Comparison of ENCODE assay signal across 24 cellular contexts in the genomic region with DNA sequence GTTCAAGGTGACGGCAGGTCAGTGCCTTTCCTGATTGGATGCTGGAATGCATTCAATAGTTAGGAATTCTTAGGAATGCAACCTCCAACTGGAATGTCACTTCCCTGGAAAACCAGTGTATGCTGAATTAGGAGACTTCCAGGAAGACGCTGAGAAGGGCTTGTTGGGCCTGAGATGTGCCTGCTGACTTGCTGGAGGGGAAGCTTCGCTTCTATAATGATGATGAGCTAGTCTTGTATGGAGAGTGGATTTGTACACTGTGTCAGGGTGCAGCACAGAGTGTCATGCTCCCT. TPM values are rescaled to one million over a fixed set of nuclear protein-coding genes. Genes with fewer than 3 reads are reported as not detected.
"Had no signal": no experiment of that assay in that cellular context is flagged by ENCODE, and none has a peak within 500 bp of the region (broad histone marks: within the 10 kb centered on the region; RNA-seq: fewer than 3 reads in every experiment).

No MANE protein-coding gene starts in this region.

- H3K4me3 Mint-ChIP-seq: activated CD8-positive, alpha-beta memory T cell treated with anti-CD3 and anti-CD28 coated beads, Interleukin-2, amount 10 ng/mL, durations not matched to agents 7 days and 5 days; activated CD8-positive, alpha-beta T cell treated with anti-CD3 and anti-CD28 coated beads for 36 hours; activated naive CD4-positive, alpha-beta T cell treated with anti-CD3 and anti-CD28 coated beads, Interleukin-2, amount 10 ng/mL, durations not matched to agents 7 days and 5 days; central memory CD8-positive, alpha-beta T cell; stimulated activated effector memory CD8-positive, alpha-beta T cell treated with anti-CD3 and anti-CD28 coated beads, Interleukin-12 subunit alpha, Interleukin-12 subunit beta, amount 100 ng/mL, for 72 hours; stimulated activated naive CD8-positive, alpha-beta T cell treated with anti-CD3 and anti-CD28 coated beads, Interleukin-15, Interleukin-2, amounts not matched to agents 100 ng/mL and 50 ng/mL, for 24 hours; WTC11 had no signal

- H3K4me1 ChIP-seq: breast epithelium, gastrocnemius medialis, parathyroid adenoma, right atrium auricular region had no signal

- H2AFZ ChIP-seq: parathyroid adenoma had no signal

- H3K27ac ChIP-seq: breast epithelium, gastrocnemius medialis, parathyroid adenoma, right atrium auricular region, thoracic aorta had no signal

- DNase-seq: activated CD4-positive, alpha-beta T cell treated with anti-CD3 and anti-CD28 coated beads for 1 hour; activated CD4-positive, alpha-beta T cell treated with anti-CD3 and anti-CD28 coated beads, Interleukin-2, amount 50 U/mL, for 1 hour; activated CD8-positive, alpha-beta memory T cell treated with anti-CD3 and anti-CD28 coated beads, Interleukin-2, amount 10 ng/mL, durations not matched to agents 7 days and 5 days; activated naive CD4-positive, alpha-beta T cell treated with anti-CD3 and anti-CD28 coated beads, Interleukin-2, amount 10 ng/mL, durations not matched to agents 7 days and 5 days; amniotic stem cell; effector CD8-positive, alpha-beta T cell; gastrocnemius medialis; glutamatergic neuron; left colon; midbrain; naive thymus-derived CD4-positive, alpha-beta T cell; stimulated activated CD4-positive, alpha-beta T cell treated with anti-CD3 and anti-CD28 coated beads, Interleukin-4, amount 100 ng/mL, for 24 hours; T-helper 2 cell had no signal

- H3K27ac Mint-ChIP-seq: activated CD8-positive, alpha-beta memory T cell treated with anti-CD3 and anti-CD28 coated beads, Interleukin-2, amount 10 ng/mL, durations not matched to agents 7 days and 5 days; activated CD8-positive, alpha-beta T cell treated with anti-CD3 and anti-CD28 coated beads for 36 hours; activated naive CD4-positive, alpha-beta T cell treated with anti-CD3 and anti-CD28 coated beads, Interleukin-2, amount 10 ng/mL, durations not matched to agents 7 days and 5 days; stimulated activated effector memory CD8-positive, alpha-beta T cell treated with anti-CD3 and anti-CD28 coated beads, Interleukin-12 subunit alpha, Interleukin-12 subunit beta, amount 100 ng/mL, for 72 hours; stimulated activated naive CD8-positive, alpha-beta T cell treated with anti-CD3 and anti-CD28 coated beads, Interleukin-15, Interleukin-2, amounts not matched to agents 100 ng/mL and 50 ng/mL, for 24 hours; WTC11 had no signal

- H3K9me3 Mint-ChIP-seq: activated CD8-positive, alpha-beta T cell treated with anti-CD3 and anti-CD28 coated beads for 36 hours; activated naive CD4-positive, alpha-beta T cell treated with anti-CD3 and anti-CD28 coated beads, Interleukin-2, amount 10 ng/mL, durations not matched to agents 7 days and 5 days; central memory CD8-positive, alpha-beta T cell; naive thymus-derived CD4-positive, alpha-beta T cell; stimulated activated effector memory CD8-positive, alpha-beta T cell treated with anti-CD3 and anti-CD28 coated beads, Interleukin-12 subunit alpha, Interleukin-12 subunit beta, amount 100 ng/mL, for 72 hours; stimulated activated naive CD8-positive, alpha-beta T cell treated with anti-CD3 and anti-CD28 coated beads, Interleukin-15, Interleukin-2, amounts not matched to agents 100 ng/mL and 50 ng/mL, for 24 hours; WTC11 had no signal

- ATAC-seq: gastrocnemius medialis; left colon; naive thymus-derived CD4-positive, alpha-beta T cell; WTC11 had no signal

- H3K79me2 ChIP-seq: parathyroid adenoma had no signal

- H3K4me3 ChIP-seq: breast epithelium, gastrocnemius medialis, right atrium auricular region, thoracic aorta had no signal

- H3K27me3 ChIP-seq: breast epithelium, right atrium auricular region had no signal

- H3K36me3 Mint-ChIP-seq: activated CD8-positive, alpha-beta memory T cell treated with anti-CD3 and anti-CD28 coated beads, Interleukin-2, amount 10 ng/mL, durations not matched to agents 7 days and 5 days; activated naive CD4-positive, alpha-beta T cell treated with anti-CD3 and anti-CD28 coated beads, Interleukin-2, amount 10 ng/mL, durations not matched to agents 7 days and 5 days; naive thymus-derived CD4-positive, alpha-beta T cell; stimulated activated effector memory CD8-positive, alpha-beta T cell treated with anti-CD3 and anti-CD28 coated beads, Interleukin-12 subunit alpha, Interleukin-12 subunit beta, amount 100 ng/mL, for 72 hours; WTC11 had no signal

- H3K36me3 ChIP-seq: breast epithelium, gastrocnemius medialis, right atrium auricular region, thoracic aorta had no signal

- H3K9me3 ChIP-seq: breast epithelium, gastrocnemius medialis, right atrium auricular region, thoracic aorta had no signal

RNA-seq across cellular contexts. Expression of a gene that starts 45.6 kb away (rescaled TPM):
- total RNA-seq: epithelial cell of proximal tubule, pulmonary artery endothelial cell had no signal
